ENCODE assay signal across 7 cellular contexts in the genomic region with DNA sequence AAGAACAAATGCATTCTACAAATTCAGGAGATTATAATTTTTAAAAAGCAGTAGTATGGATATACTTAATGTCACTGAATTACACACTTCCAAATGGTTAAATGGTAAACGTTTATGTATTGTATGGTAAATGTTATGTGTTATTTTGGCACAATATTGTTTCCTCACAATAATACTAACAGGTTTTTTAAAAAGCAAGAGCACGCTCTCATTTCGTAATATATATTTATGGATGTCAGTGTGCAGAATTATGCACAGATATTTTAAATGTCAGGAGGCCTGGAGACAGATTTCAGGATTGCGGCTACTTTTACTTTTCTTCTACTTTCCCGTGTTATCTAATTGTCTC. TPM values are rescaled to one million over a fixed set of nuclear protein-coding genes. Genes with fewer than 3 reads are reported as not detected.
A peak's percentile ranks its signal among the peaks of the same experiment; 100 is the strongest.
DNase-seq lines count a peak whose midpoint lies in the region; ATAC-seq and TF ChIP-seq lines count a peak whose summit lies in the region.

No MANE protein-coding gene starts in this region.

- CTCF ChIA-PET in activated CD8-positive, alpha-beta T cell treated with anti-CD3 and anti-CD28 coated beads for 36 hours (lab: Charles Lee) = interaction anchor here (1.1 kb wide), 1 partner anchor 37 kb away, joined by 4 read pairs; no protein-coding TSS in a partner anchor

- DNase-seq in HFFc6 = no peak
- no peak for DNase-seq in activated CD8-positive, alpha-beta T cell treated with anti-CD3 and anti-CD28 coated beads for 36 hours
- no peak for DNase-seq in stimulated activated naive B cell treated with anti-CD40 and anti-IgM and Interleukin-4, amounts not matched to agents 10 μg/mL and 1 μg/mL and 100 μg/mL, for 72 hours

- H3K4me3 Mint-ChIP-seq in HFFc6 = peak overlapping the region; percentile 87
- H3K4me3 Mint-ChIP-seq in activated CD8-positive, alpha-beta T cell treated with anti-CD3 and anti-CD28 coated beads for 36 hours = peak overlapping the region; percentile 82
- H3K4me3 Mint-ChIP-seq in stimulated activated naive B cell treated with anti-CD40 and anti-IgM and Interleukin-4, amounts not matched to agents 10 μg/mL and 1 μg/mL and 100 μg/mL, for 72 hours = peak overlapping the region; percentile 95 to 98

- peaks cover 17% of the 10 kb centered on the region for H3K4me1 Mint-ChIP-seq in HFFc6 (ENCODE audit: low read depth)
- H3K4me1 Mint-ChIP-seq in activated CD8-positive, alpha-beta T cell treated with anti-CD3 and anti-CD28 coated beads for 36 hours (ENCODE audit: low read depth) = peaks cover 38% of the 10 kb centered on the region
- H3K4me1 Mint-ChIP-seq in stimulated activated naive B cell treated with anti-CD40 and anti-IgM and Interleukin-4, amounts not matched to agents 10 μg/mL and 1 μg/mL and 100 μg/mL, for 72 hours = peaks cover 9 to 19% of the 10 kb centered on the region in 2 donors

- ATAC-seq in activated CD8-positive, alpha-beta T cell treated with anti-CD3 and anti-CD28 coated beads for 36 hours = no peak
- ATAC-seq in stimulated activated naive B cell treated with anti-CD40 and anti-IgM and Interleukin-4, amounts not matched to agents 10 μg/mL and 1 μg/mL and 100 μg/mL, for 72 hours (replicated peaks) = no peak
- ATAC-seq in GM18907 (IDR thresholded peaks at IDR 0.05; ENCODE audit: unreplicated experiment) (no peak), GM21576 (IDR thresholded peaks at IDR 0.05; ENCODE audit: unreplicated experiment) (no peak), GM18873 (IDR thresholded peaks at IDR 0.05; ENCODE audit: low FRiP score, unreplicated experiment) (no peak)

- H3K9me3 Mint-ChIP-seq in HFFc6 = no peaks in the 10 kb centered on the region
- H3K9me3 Mint-ChIP-seq in activated CD8-positive, alpha-beta T cell treated with anti-CD3 and anti-CD28 coated beads for 36 hours = no peaks in the 10 kb centered on the region
- H3K9me3 Mint-ChIP-seq in stimulated activated naive B cell treated with anti-CD40 and anti-IgM and Interleukin-4, amounts not matched to agents 10 μg/mL and 1 μg/mL and 100 μg/mL, for 72 hours = no peaks in the 10 kb centered on the region

- H3K27ac Mint-ChIP-seq in HFFc6 = peak overlapping the region; percentile 40; the same call in 1 of the 2 replicates
- peak overlapping the region; percentile 79 for H3K27ac Mint-ChIP-seq in activated CD8-positive, alpha-beta T cell treated with anti-CD3 and anti-CD28 coated beads for 36 hours
- H3K27ac Mint-ChIP-seq in stimulated activated naive B cell treated with anti-CD40 and anti-IgM and Interleukin-4, amounts not matched to agents 10 μg/mL and 1 μg/mL and 100 μg/mL, for 72 hours = no peak overlapping the region

- peak overlapping the region; percentile 69 for H3K4me3 ChIP-seq in iPS-18c (ENCODE audit: insufficient read depth, low read depth, low read length)

- intact Hi-C loops in activated CD8-positive, alpha-beta T cell treated with anti-CD3 and anti-CD28 coated beads for 36 hours (cut with micrococcal nuclease) = no loop called here

- POLR2A ChIA-PET in activated CD8-positive, alpha-beta T cell treated with anti-CD3 and anti-CD28 coated beads for 36 hours (lab: Charles Lee) = interaction anchor here (2.4 kb wide), 1 partner anchor 34 kb away, joined by 9 read pairs; no protein-coding TSS in a partner anchor

- TF ChIP-seq CTCF in HFFc6 (IDR thresholded peaks at IDR 0.05) = no peak
- TF ChIP-seq CTCF in activated CD8-positive, alpha-beta T cell treated with anti-CD3 and anti-CD28 coated beads for 36 hours (IDR thresholded peaks at IDR 0.05) = no peak

- peaks cover 3% of the 10 kb centered on the region; the same call in 1 of the 2 replicates for H3K27me3 Mint-ChIP-seq in HFFc6 (ENCODE audit: insufficient read depth)
- H3K27me3 Mint-ChIP-seq in activated CD8-positive, alpha-beta T cell treated with anti-CD3 and anti-CD28 coated beads for 36 hours = no peaks in the 10 kb centered on the region
- no peaks in the 10 kb centered on the region for H3K27me3 Mint-ChIP-seq in stimulated activated naive B cell treated with anti-CD40 and anti-IgM and Interleukin-4, amounts not matched to agents 10 μg/mL and 1 μg/mL and 100 μg/mL, for 72 hours

- H3K36me3 Mint-ChIP-seq in HFFc6 (ENCODE audit: low read depth) = 0 out of 2 replicates have a peak, but pooled peaks cover 4% of the 10 kb centered on the region
- H3K36me3 Mint-ChIP-seq in activated CD8-positive, alpha-beta T cell treated with anti-CD3 and anti-CD28 coated beads for 36 hours (ENCODE audit: low read depth) = no peaks in the 10 kb centered on the region
- peaks cover under 1 to 2% of the 10 kb centered on the region in 2 donors for H3K36me3 Mint-ChIP-seq in stimulated activated naive B cell treated with anti-CD40 and anti-IgM and Interleukin-4, amounts not matched to agents 10 μg/mL and 1 μg/mL and 100 μg/mL, for 72 hours

- no peaks in the 10 kb centered on the region for H3K9me3 ChIP-seq in iPS-18c (ENCODE audit: control insufficient read depth, insufficient read depth, low read length)

RNA-seq across cellular contexts. Expression of a gene that starts 0.5 kb away (rescaled TPM):
- 10 to 100 TPM; 11.5 to 13.0 (median 12.5) TPM for total RNA-seq in HFFc6 (2021; fragmentation: NEBNext Ultra II Directional; extraction: Animal tissue kit (Norgen Biotek cat#: 25700))
- 10 to 100 TPM; 16.3 to 18.4 TPM for total RNA-seq in activated CD8-positive, alpha-beta T cell treated with anti-CD3 and anti-CD28 coated beads for 36 hours
